1 cellular context compared by ENCODE assay signal in genomic region chr5:10619649-10620048, GRCh38.
TF ChIP-seq lines count a peak whose summit lies in the region.

No MANE protein-coding gene starts in this region.

TF ChIP-seq in K562, 482 proteins besides CTCF, POLR2A, EP300 and RAD21:
- TF ChIP-seq ZNF395 (CRISPR knock-in tag; IDR thresholded peaks at IDR 0.05) (no peak), ZNF184 (CRISPR knock-in tag; IDR thresholded peaks at IDR 0.05) (no peak), BRF1 (IDR thresholded peaks at IDR 0.05; ENCODE audit: borderline replicate concordance, extremely low read depth, insufficient read length) (no peak), ZNF609 (CRISPR knock-in tag; IDR thresholded peaks at IDR 0.05; ENCODE audit: borderline replicate concordance) (no peak)
